ENCODE assay signal across 8 cellular contexts in the genomic region with DNA sequence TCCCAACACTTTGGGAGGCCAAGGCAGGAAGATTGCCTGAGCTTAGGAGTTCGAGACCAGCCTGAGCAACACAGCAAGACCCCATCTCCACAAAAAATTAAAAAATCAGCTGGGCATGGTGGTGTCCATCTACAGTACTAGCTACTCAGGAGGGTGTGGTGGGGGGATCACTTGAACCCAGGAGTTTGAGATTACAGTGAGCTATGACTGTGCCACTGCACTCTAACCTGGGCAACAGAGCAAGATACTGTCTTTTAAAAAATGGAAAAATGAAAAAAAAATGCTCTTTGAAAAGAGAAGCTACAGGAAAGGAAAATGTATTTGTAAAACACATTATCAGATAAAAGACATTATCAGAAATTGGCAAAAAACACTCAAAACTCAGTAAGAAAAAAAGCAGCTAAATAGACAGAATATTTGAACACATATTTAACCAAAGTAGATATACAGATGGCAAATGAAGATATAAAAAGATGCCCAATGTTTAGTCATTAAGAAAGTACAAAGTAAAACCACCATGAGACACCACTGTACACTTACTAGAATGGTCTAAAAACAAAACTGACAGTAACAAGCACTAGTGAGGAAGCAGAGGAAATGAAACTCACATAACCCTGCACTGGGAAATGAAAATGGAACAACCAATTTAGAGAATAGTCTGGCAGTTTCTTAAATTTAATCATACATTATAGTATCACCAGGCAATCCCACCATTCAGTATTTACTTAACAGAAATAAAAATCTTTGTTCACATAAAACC. TPM values are rescaled to one million over a fixed set of nuclear protein-coding genes. Genes with fewer than 3 reads are reported as not detected.
DNase-seq lines count a peak whose midpoint lies in the region; ATAC-seq and TF ChIP-seq lines count a peak whose summit lies in the region.

No MANE protein-coding gene starts in this region.

- H3K27ac ChIP-seq in caudate nucleus (ENCODE audit: low read depth, low read length), result no peak overlapping the region

- H3K9me3 Mint-ChIP-seq in CD14-positive monocyte (no peaks in the 10 kb centered on the region), osteocyte (ENCODE audit: unreplicated experiment) (no peaks in the 10 kb centered on the region)
- peaks cover 4% of the 10 kb centered on the region for H3K9me3 Mint-ChIP-seq in T-helper 1 cell treated with Interleukin-12 subunit alpha and Interleukin-12 subunit beta and Interleukin-4 antibody, amounts not matched to agents 30 μg/mL and 1 μg/mL, for 36 hours

- H3K27me3 Mint-ChIP-seq in CD14-positive monocyte (ENCODE audit: low read depth in 3 of 3) (no peaks in the 10 kb centered on the region), osteocyte (ENCODE audit: unreplicated experiment) (no peaks in the 10 kb centered on the region)
- H3K27me3 Mint-ChIP-seq in T-helper 1 cell treated with Interleukin-12 subunit alpha and Interleukin-12 subunit beta and Interleukin-4 antibody, amounts not matched to agents 30 μg/mL and 1 μg/mL, for 36 hours (ENCODE audit: low read depth), result no peaks in the 10 kb centered on the region

- DNase-seq in CD14-positive monocyte (ENCODE audit: low spot score) (no peak), caudate nucleus (lab: John Stamatoyannopoulos, UW) (no peak), kidney tubule cell (ENCODE audit: low spot score) (no peak), DMS 273 (lab: John Stamatoyannopoulos, UW; ENCODE audit: unreplicated experiment) (no peak), osteocyte (ENCODE audit: extremely low spot score, unreplicated experiment) (no peak)

- H3K27ac Mint-ChIP-seq in CD14-positive monocyte (peak overlapping the region; percentile 66 to 79 (median 74)), osteocyte (ENCODE audit: unreplicated experiment) (no peak overlapping the region)
- H3K27ac Mint-ChIP-seq in T-helper 1 cell treated with Interleukin-12 subunit alpha and Interleukin-12 subunit beta and Interleukin-4 antibody, amounts not matched to agents 30 μg/mL and 1 μg/mL, for 36 hours, result peak overlapping the region; percentile 88

- peak; percentile 99 for ATAC-seq in GM19025 (IDR thresholded peaks at IDR 0.05; ENCODE audit: low read depth, unreplicated experiment)
- peak; percentile 80 for ATAC-seq in HG02970 (IDR thresholded peaks at IDR 0.05; ENCODE audit: low FRiP score, unreplicated experiment)

- H3K36me3 Mint-ChIP-seq in CD14-positive monocyte (peaks cover 71 to 87% of the 10 kb centered on the region in 2 donors), osteocyte (ENCODE audit: unreplicated experiment) (peaks cover 68% of the 10 kb centered on the region)
- peaks cover 66% of the 10 kb centered on the region for H3K36me3 Mint-ChIP-seq in T-helper 1 cell treated with Interleukin-12 subunit alpha and Interleukin-12 subunit beta and Interleukin-4 antibody, amounts not matched to agents 30 μg/mL and 1 μg/mL, for 36 hours (ENCODE audit: low read depth)

- H3K4me1 Mint-ChIP-seq in CD14-positive monocyte (peaks cover 30% of the 10 kb centered on the region), osteocyte (ENCODE audit: unreplicated experiment) (peaks cover 11% of the 10 kb centered on the region)
- peaks cover 62% of the 10 kb centered on the region for H3K4me1 Mint-ChIP-seq in T-helper 1 cell treated with Interleukin-12 subunit alpha and Interleukin-12 subunit beta and Interleukin-4 antibody, amounts not matched to agents 30 μg/mL and 1 μg/mL, for 36 hours (ENCODE audit: low read depth)

- intact Hi-C loops in CD14-positive monocyte (cut with micrococcal nuclease), result loop anchor here (10.0 kb wide), 2 partner anchors 461 to 551 kb away; no protein-coding TSS in a partner anchor

- peak overlapping the region in 1 of 2 donors; percentile 69 for H3K4me3 Mint-ChIP-seq in CD14-positive monocyte
- peak overlapping the region; percentile 47 for H3K4me3 Mint-ChIP-seq in T-helper 1 cell treated with Interleukin-12 subunit alpha and Interleukin-12 subunit beta and Interleukin-4 antibody, amounts not matched to agents 30 μg/mL and 1 μg/mL, for 36 hours
- H3K4me3 Mint-ChIP-seq in osteocyte (ENCODE audit: unreplicated experiment), result no peak overlapping the region

- TF ChIP-seq CTCF in CD14-positive monocyte (IDR thresholded peaks at IDR 0.05) (no peak), osteocyte (IDR thresholded peaks at IDR 0.05) (no peak)

RNA-seq across cellular contexts. Expression of a gene that starts 40.5 kb away (rescaled TPM):
- 10 to 100 TPM; 17.9 to 38.1 TPM for polyA plus RNA-seq in CD14-positive monocyte
- 21.5 and 23.1 TPM in 2 replicates for total RNA-seq in osteocyte
